23 cellular contexts compared by ENCODE assay signal in genomic region chr1:202210969-202211368, GRCh38. TPM values are rescaled to one million over a fixed set of nuclear protein-coding genes. Genes with fewer than 3 reads are reported as not detected.
DNase-seq lines count a peak whose midpoint lies in the region; ATAC-seq, FAIRE-seq and TF ChIP-seq lines count a peak whose summit lies in the region.
"Had no signal": no experiment of that assay in that cellular context is flagged by ENCODE, and none has a peak within 500 bp of the region (broad histone marks: within the 10 kb centered on the region; RNA-seq: fewer than 3 reads in every experiment).

No MANE protein-coding gene starts in this region.

- H3K9ac ChIP-seq in astrocyte (ENCODE audit: low read length): no peak overlapping the region
- H3K9ac ChIP-seq: BLaER1 treated with 17β-estradiol and CSF1 and Interleukin-3, amounts not matched to agents 10 nM and 100 nM had no signal

- H4K20me1 ChIP-seq in astrocyte (ENCODE audit: insufficient read depth, low read length): no peaks in the 10 kb centered on the region
- H4K20me1 ChIP-seq in hepatocyte (ENCODE audit: insufficient read depth, poor library complexity, severe bottlenecking): no peaks in the 10 kb centered on the region

- H3K9me3 ChIP-seq in HEK293 (ENCODE audit: control insufficient read depth, insufficient read depth, low read depth, low read length) (no peaks in the 10 kb centered on the region), WERI-Rb-1 (ENCODE audit: severe bottlenecking) (no peaks in the 10 kb centered on the region), astrocyte (ENCODE audit: insufficient read depth, low read depth, low read length) (no peaks in the 10 kb centered on the region), hepatocyte (ENCODE audit: low read depth) (no peaks in the 10 kb centered on the region)
- H3K9me3 ChIP-seq: A549; BLaER1 treated with 17β-estradiol and CSF1 and Interleukin-3, amounts not matched to agents 10 nM and 100 nM; Caco-2 had no signal

- H3K4me2 ChIP-seq in astrocyte (ENCODE audit: low read length) (no peak overlapping the region), hepatocyte (no peak overlapping the region)
- H3K4me2 ChIP-seq: A549; BLaER1 treated with 17β-estradiol and CSF1 and Interleukin-3, amounts not matched to agents 10 nM and 100 nM had no signal

- H3K27me3 ChIP-seq in WERI-Rb-1 (ENCODE audit: insufficient read depth, low read depth, severe bottlenecking): no peaks in the 10 kb centered on the region
- H3K27me3 ChIP-seq in astrocyte (ENCODE audit: insufficient read depth, low read length): peaks cover 41% of the 10 kb centered on the region
- peaks cover 28% of the 10 kb centered on the region for H3K27me3 ChIP-seq in hepatocyte

- H3K27ac ChIP-seq in HEK293 (ENCODE audit: extremely low read depth, low read depth, low read length): no peak overlapping the region
- H3K27ac ChIP-seq in WERI-Rb-1: peak overlapping the region; percentile 82
- no peak overlapping the region for H3K27ac ChIP-seq in astrocyte (ENCODE audit: low read depth, low read length)
- H3K27ac ChIP-seq in hepatocyte: peak overlapping the region; percentile 58
- H3K27ac ChIP-seq: 22Rv1; A549; BLaER1 treated with 17β-estradiol and CSF1 and Interleukin-3, amounts not matched to agents 10 nM and 100 nM; C4-2B had no signal

- H3K4me1 ChIP-seq in HEK293 (ENCODE audit: control insufficient read depth, insufficient read depth, low read length) (no peaks in the 10 kb centered on the region), astrocyte (ENCODE audit: insufficient read depth, low read length) (peaks cover 4% of the 10 kb centered on the region), hepatocyte (ENCODE audit: insufficient read depth) (no peaks in the 10 kb centered on the region)
- H3K4me1 ChIP-seq: Caco-2 had no signal

- POLR2A ChIA-PET in HEK293 (lab: Yijun Ruan, JAX): interaction anchor here (1.0 kb wide), 1 partner anchor 63 kb away, joined by 3 read pairs; no protein-coding TSS in a partner anchor

- peaks cover 1% of the 10 kb centered on the region for H3K36me3 Mint-ChIP-seq in astrocyte (ENCODE audit: low read depth, unreplicated experiment)
- H3K36me3 Mint-ChIP-seq: CD8-positive, alpha-beta T cell had no signal

- H3K9me3 Mint-ChIP-seq in astrocyte (ENCODE audit: unreplicated experiment): no peaks in the 10 kb centered on the region
- H3K9me3 Mint-ChIP-seq: CD4-positive, alpha-beta T cell; CD8-positive, alpha-beta T cell had no signal

- CTCF ChIA-PET in HEK293 (lab: Yijun Ruan, JAX): interaction anchor here (0.7 to 5.8 kb wide), 5 partner anchors 13 to 63 kb away, joined by 3 to 28 read pairs (median 6); partner anchors contain the start of gene LGR6

- no peaks in the 10 kb centered on the region for H3K4me1 Mint-ChIP-seq in astrocyte (ENCODE audit: low read depth, unreplicated experiment)

- no peak overlapping the region for H3K4me3 Mint-ChIP-seq in astrocyte (ENCODE audit: unreplicated experiment)
- H3K4me3 Mint-ChIP-seq: B cell; CD4-positive, alpha-beta T cell; CD8-positive, alpha-beta T cell had no signal

- DNase-seq in WERI-Rb-1 (no peak), astrocyte (ENCODE audit: low read depth) (no peak), hepatocyte (ENCODE audit: low spot score) (no peak), NCI-H2081 treated with DMSO at 0.1 percent for 48 hours (lab: John Stamatoyannopoulos, UW) (no peak)
- DNase-seq: AML-193; Caco-2; CD4-positive, alpha-beta T cell; CD8-positive, alpha-beta T cell; GF-D8 had no signal

- FAIRE-seq in astrocyte (lab: Jason Lieb, UNC): no peak
- FAIRE-seq: A549, G401.6, GM12891, GM18507 had no signal

- H3K27me3 Mint-ChIP-seq in astrocyte (ENCODE audit: low read depth, unreplicated experiment): peaks cover 50% of the 10 kb centered on the region

- no peak for TF ChIP-seq POLR2A in GM18505 (IDR thresholded peaks at IDR 0.05; ENCODE audit: borderline replicate concordance, extremely low read depth, insufficient read depth, insufficient read length)

- no peaks in the 10 kb centered on the region for H3K9me2 ChIP-seq in hepatocyte (replicated peaks; ENCODE audit: insufficient read depth)

- H3K79me2 ChIP-seq in astrocyte (ENCODE audit: insufficient read depth, low read length) (no peaks in the 10 kb centered on the region), hepatocyte (no peaks in the 10 kb centered on the region)

- 92% methylated on average over 1 of the region's 1 CpG for WGBS in hepatocyte (ENCODE audit: low lambda C conversion rate, missing lambda C conversion rate)

- TF ChIP-seq CTCF in HEK293 (tag by site-specific recombination; IDR thresholded peaks at IDR 0.05) (no peak), WERI-Rb-1 (IDR thresholded peaks at IDR 0.05; ENCODE audit: low read depth, low read length) (no peak), astrocyte (IDR thresholded peaks at IDR 0.05; ENCODE audit: insufficient read depth, low read depth, low read length) (no peak), hepatocyte (IDR thresholded peaks at IDR 0.05; ENCODE audit: poor library complexity) (no peak)

- H2AFZ ChIP-seq in astrocyte (ENCODE audit: low read depth, low read length) (no peak overlapping the region), hepatocyte (no peak overlapping the region)

- no peaks in the 10 kb centered on the region for H3K36me3 ChIP-seq in HEK293 (ENCODE audit: control insufficient read depth in 2 of 2, insufficient read depth in 1 of 2, low read length in 2 of 2)
- peaks cover 3% of the 10 kb centered on the region; the same call in 1 of the 2 replicates for H3K36me3 ChIP-seq in WERI-Rb-1
- no peaks in the 10 kb centered on the region for H3K36me3 ChIP-seq in astrocyte (ENCODE audit: insufficient read depth, low read length)
- H3K36me3 ChIP-seq in hepatocyte (replicated peaks; ENCODE audit: insufficient read depth, low read depth): no peaks in the 10 kb centered on the region

- H3K4me3 ChIP-seq in HEK293 (ENCODE audit: low read depth, low read length) (no peak overlapping the region), WERI-Rb-1 (ENCODE audit: low read depth, low read length) (no peak overlapping the region), astrocyte (ENCODE audit: insufficient read depth, low read depth, low read length) (no peak overlapping the region), hepatocyte (no peak overlapping the region)
- H3K4me3 ChIP-seq: A549; BLaER1 treated with 17β-estradiol and CSF1 and Interleukin-3, amounts not matched to agents 10 nM and 100 nM had no signal

- H3K27ac Mint-ChIP-seq in astrocyte (ENCODE audit: unreplicated experiment): peak overlapping the region; percentile 62
- H3K27ac Mint-ChIP-seq: B cell; CD4-positive, alpha-beta T cell; CD8-positive, alpha-beta T cell had no signal

- ATAC-seq in GM18505 (IDR thresholded peaks at IDR 0.05; ENCODE audit: unreplicated experiment): no peak
- no peak for ATAC-seq in HG02571 (IDR thresholded peaks at IDR 0.05; ENCODE audit: unreplicated experiment)

TF ChIP-seq in HEK293, 187 proteins besides CTCF, POLR2A, EP300 and RAD21:
- TF ChIP-seq ZNF664 (tag by site-specific recombination; IDR thresholded peaks at IDR 0.05) (peak; percentile 97), ZFHX2 (tag by site-specific recombination; conservative IDR thresholded peaks at IDR 0.05) (no peak), GLIS1 (tag by site-specific recombination; IDR thresholded peaks at IDR 0.05) (no peak), SP3 (tag by site-specific recombination; IDR thresholded peaks at IDR 0.05) (no peak), ZNF48 (tag by site-specific recombination; IDR thresholded peaks at IDR 0.05) (no peak)
TF ChIP-seq in HEK293: peak in this region for 1.

RNA-seq across cellular contexts. Expression of gene LGR6, which starts 17.4 kb away (rescaled TPM):
- 0.27 and 0.48 TPM in 2 replicates for total RNA-seq in astrocyte
- 0.32 and 0.80 TPM in 2 replicates for total RNA-seq in hepatocyte
- 1.1 and 1.5 TPM in 2 replicates for polyA plus RNA-seq in hepatocyte
- total RNA-seq: A172, B cell, Calu3 had no signal
- polyA plus RNA-seq: BJ had no signal

RNA-seq across cellular contexts. Expression of gene PTPN7, which starts 50.6 kb away (rescaled TPM):
- total RNA-seq in astrocyte (0.58 and 0.75 TPM in 2 replicates), hepatocyte (not detected in 2 replicates)
- 0.35 and 0.41 TPM in 2 replicates for polyA plus RNA-seq in hepatocyte
- total RNA-seq: A172, Caco-2, Calu3 had no signal
- polyA plus RNA-seq: BJ had no signal

Comparison
In these comparisons a context has a peak if more than half of its experiments do, and no peak if none do; other contexts are left out.
1. H3K27ac ChIP-seq: peak in WERI-Rb-1 (single experiment) and hepatocyte (single experiment); none in HEK293 (single experiment) and astrocyte (single experiment).